1 cellular context compared by ENCODE assay signal in the genomic region with DNA sequence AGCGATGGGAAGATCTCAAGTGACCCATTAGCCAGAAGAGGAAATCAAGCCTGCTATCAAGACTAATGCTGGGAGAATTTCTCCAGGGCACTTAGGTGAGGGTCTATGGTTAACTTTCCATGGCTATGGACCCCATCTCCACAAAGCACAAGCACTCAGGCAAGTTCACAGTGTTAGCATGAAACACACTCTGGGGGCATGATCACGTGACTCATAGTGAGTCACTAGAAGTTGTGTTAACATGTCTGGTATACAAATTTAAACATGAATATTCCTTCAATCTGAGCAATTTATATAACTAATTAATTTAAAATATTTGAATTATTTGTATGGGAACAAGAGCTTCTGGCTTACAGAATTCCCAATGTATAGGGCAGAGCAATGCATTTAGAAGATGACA.
TF ChIP-seq lines count a peak whose summit lies in the region.

No MANE protein-coding gene starts in this region.

TF ChIP-seq in K562, 482 proteins besides CTCF, POLR2A, EP300 and RAD21 (continued from another document):
- TF ChIP-seq ARID4B (CRISPR knock-in tag; IDR thresholded peaks at IDR 0.05) (no peak), MTA2 (IDR thresholded peaks at IDR 0.05; ENCODE audit: low read depth) (no peak), ZBTB17 (CRISPR knock-in tag; IDR thresholded peaks at IDR 0.05) (no peak), ZNF780A (CRISPR knock-in tag; IDR thresholded peaks at IDR 0.05) (no peak), ZNF551 (CRISPR knock-in tag; IDR thresholded peaks at IDR 0.05) (no peak), TAF9B (IDR thresholded peaks at IDR 0.05; ENCODE audit: partially characterized antibody) (no peak), DIDO1 (tag; IDR thresholded peaks at IDR 0.05; ENCODE audit: low read depth) (no peak)
- TF ChIP-seq, protein P1, sequence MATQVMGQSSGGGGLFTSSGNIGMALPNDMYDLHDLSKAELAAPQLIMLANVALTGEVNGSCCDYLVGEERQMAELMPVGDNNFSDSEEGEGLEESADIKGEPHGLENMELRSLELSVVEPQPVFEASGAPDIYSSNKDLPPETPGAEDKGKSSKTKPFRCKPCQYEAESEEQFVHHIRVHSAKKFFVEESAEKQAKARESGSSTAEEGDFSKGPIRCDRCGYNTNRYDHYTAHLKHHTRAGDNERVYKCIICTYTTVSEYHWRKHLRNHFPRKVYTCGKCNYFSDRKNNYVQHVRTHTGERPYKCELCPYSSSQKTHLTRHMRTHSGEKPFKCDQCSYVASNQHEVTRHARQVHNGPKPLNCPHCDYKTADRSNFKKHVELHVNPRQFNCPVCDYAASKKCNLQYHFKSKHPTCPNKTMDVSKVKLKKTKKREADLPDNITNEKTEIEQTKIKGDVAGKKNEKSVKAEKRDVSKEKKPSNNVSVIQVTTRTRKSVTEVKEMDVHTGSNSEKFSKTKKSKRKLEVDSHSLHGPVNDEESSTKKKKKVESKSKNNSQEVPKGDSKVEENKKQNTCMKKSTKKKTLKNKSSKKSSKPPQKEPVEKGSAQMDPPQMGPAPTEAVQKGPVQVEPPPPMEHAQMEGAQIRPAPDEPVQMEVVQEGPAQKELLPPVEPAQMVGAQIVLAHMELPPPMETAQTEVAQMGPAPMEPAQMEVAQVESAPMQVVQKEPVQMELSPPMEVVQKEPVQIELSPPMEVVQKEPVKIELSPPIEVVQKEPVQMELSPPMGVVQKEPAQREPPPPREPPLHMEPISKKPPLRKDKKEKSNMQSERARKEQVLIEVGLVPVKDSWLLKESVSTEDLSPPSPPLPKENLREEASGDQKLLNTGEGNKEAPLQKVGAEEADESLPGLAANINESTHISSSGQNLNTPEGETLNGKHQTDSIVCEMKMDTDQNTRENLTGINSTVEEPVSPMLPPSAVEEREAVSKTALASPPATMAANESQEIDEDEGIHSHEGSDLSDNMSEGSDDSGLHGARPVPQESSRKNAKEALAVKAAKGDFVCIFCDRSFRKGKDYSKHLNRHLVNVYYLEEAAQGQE (CRISPR knock-in tag; IDR thresholded peaks at IDR 0.05; ENCODE audit: low read depth), result no peak
- TF ChIP-seq, protein P2, sequence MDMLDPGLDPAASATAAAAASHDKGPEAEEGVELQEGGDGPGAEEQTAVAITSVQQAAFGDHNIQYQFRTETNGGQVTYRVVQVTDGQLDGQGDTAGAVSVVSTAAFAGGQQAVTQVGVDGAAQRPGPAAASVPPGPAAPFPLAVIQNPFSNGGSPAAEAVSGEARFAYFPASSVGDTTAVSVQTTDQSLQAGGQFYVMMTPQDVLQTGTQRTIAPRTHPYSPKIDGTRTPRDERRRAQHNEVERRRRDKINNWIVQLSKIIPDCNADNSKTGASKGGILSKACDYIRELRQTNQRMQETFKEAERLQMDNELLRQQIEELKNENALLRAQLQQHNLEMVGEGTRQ (CRISPR knock-in tag; IDR thresholded peaks at IDR 0.05), result peak; percentile 16; the same call in 1 of the 2 replicates
